In genomic region chr12:113973109-113973904, GRCh38 we compare ENCODE assay signal across 27 cellular contexts.
"Had no signal": no experiment of that assay in that cellular context is flagged by ENCODE, and none has a peak within 500 bp of the region (broad histone marks: within the 10 kb centered on the region; RNA-seq: fewer than 3 reads in every experiment).

No MANE protein-coding gene starts in this region.

- H3K36me3 ChIP-seq: cardiac muscle cell, left lung, spleen, transverse colon had no signal

- H3K27me3 ChIP-seq: body of pancreas, testis had no signal

- H3K4me3 ChIP-seq: body of pancreas, cardiac muscle cell, coronary artery, dorsolateral prefrontal cortex, left lung, lung, mucosa of descending colon, spleen, testis, transverse colon had no signal

- ATAC-seq: activated CD8-positive, alpha-beta T cell treated with anti-CD3 and anti-CD28 coated beads for 36 hours; body of pancreas; left lung; mucosa of descending colon; natural killer cell treated with Interleukin-12 subunit alpha and Interleukin-12 subunit beta and Interleukin-15 and Interleukin-18, amount 100 ng/mL, for 72 hours; right cardiac atrium had no signal

- FAIRE-seq: frontal cortex, islet of Langerhans, TTC549, urothelium cell line had no signal

- DNase-seq: activated B cell treated with CpG ODN at 0.5 μM for 24 hours; activated CD4-positive, alpha-beta T cell treated with anti-CD3 and anti-CD28 coated beads, Interleukin-2, amount 50 U/mL, for 1 hour; activated CD8-positive, alpha-beta T cell treated with anti-CD3 and anti-CD28 coated beads for 36 hours; activated effector memory CD4-positive, alpha-beta T cell treated with Interleukin-2 at 50 U/mL for 16 hours; activated naive CD4-positive, alpha-beta T cell treated with Interleukin-2 at 50 U/mL for 16 hours; activated T-cell treated with anti-CD3 and anti-CD28 coated beads, Interleukin-2, amount 50 U/mL, for 48 hours; anterior cingulate cortex; body of pancreas; dorsolateral prefrontal cortex; effector memory CD4-positive, alpha-beta T cell; left lung; mesendoderm; mucosa of descending colon; posterior cingulate gyrus; right cardiac atrium; spleen; stimulated activated naive CD4-positive, alpha-beta T cell; testis; transverse colon had no signal
